In genomic region chr12:79407671-79408622, GRCh38 we compare ENCODE assay signal across 8 cellular contexts.
DNase-seq lines count a peak whose midpoint lies in the region; ATAC-seq and TF ChIP-seq lines count a peak whose summit lies in the region.

No MANE protein-coding gene starts in this region.

- H3K27me3 ChIP-seq in Panc1 (ENCODE audit: control insufficient read depth, insufficient read depth, low read length) (no peaks in the 10 kb centered on the region), neural cell (ENCODE audit: insufficient read depth, low read depth, low read length) (no peaks in the 10 kb centered on the region)

- H3K9ac ChIP-seq in neural cell (ENCODE audit: low read length): no peak overlapping the region

- H3K9me2 ChIP-seq in neural cell (ENCODE audit: insufficient read depth, low read length): no peaks in the 10 kb centered on the region

- H3F3A ChIP-seq in neural cell (ENCODE audit: insufficient read depth, low read length, poor library complexity, severe bottlenecking): no peaks in the 10 kb centered on the region

- H3K4me3 ChIP-seq in Panc1 (ENCODE audit: low read depth in 2 of 2, low read length in 2 of 2) (no peak overlapping the region), neural cell (ENCODE audit: low read length) (no peak overlapping the region)

- intact Hi-C loops in Panc1 (cut with micrococcal nuclease; ENCODE audit: unreplicated experiment): loop anchor here (5.0 to 10.0 kb wide), 2 partner anchors 329 to 857 kb away; no protein-coding TSS in a partner anchor

- peak; percentile 46 for TF ChIP-seq RAD21 in neural cell (conservative IDR thresholded peaks at IDR 0.05)

- DNase-seq in ELF-1 (ENCODE audit: low read depth, low spot score) (peak; percentile 71), Panc1 (ENCODE audit: low read depth, low spot score) (peak; percentile 64), mesenteric fat pad (ENCODE audit: low spot score) (no peak), NCI-H1436 (lab: John Stamatoyannopoulos, UW) (no peak)

- ATAC-seq in GM19463 (IDR thresholded peaks at IDR 0.05; ENCODE audit: unreplicated experiment) (peak; percentile 86), HG03469 (IDR thresholded peaks at IDR 0.05; ENCODE audit: unreplicated experiment) (peak; percentile 87), Panc1 (peak; percentile 99), esophagus mucosa (peak; percentile 89)

- H3K36me3 ChIP-seq in Panc1 (ENCODE audit: control insufficient read depth, insufficient read depth, low read length) (no peaks in the 10 kb centered on the region), neural cell (ENCODE audit: insufficient read depth, low read length) (no peaks in the 10 kb centered on the region)

- H3K79me2 ChIP-seq in neural cell (replicated peaks; ENCODE audit: insufficient read depth, low read length): no peaks in the 10 kb centered on the region

- H3K27ac ChIP-seq in Panc1 (ENCODE audit: low read length) (no peak overlapping the region; the same call in 1 of the 2 replicates), neural cell (ENCODE audit: low read length) (no peak overlapping the region)

- CTCF ChIA-PET in Panc1 (lab: Charles Lee): interaction anchor here (0.5 to 0.6 kb wide), 3 partner anchors 329 to 426 kb away, joined by 3 to 7 read pairs (median 6); no protein-coding TSS in a partner anchor

- TF ChIP-seq CTCF in Panc1 (IDR thresholded peaks at IDR 0.05) (peak; percentile 85), neural cell (IDR thresholded peaks at IDR 0.05; ENCODE audit: poor library complexity, severe bottlenecking) (peak; percentile 47)

- H2AFZ ChIP-seq in neural cell (ENCODE audit: low read depth, low read length): no peak overlapping the region

- POLR2A ChIA-PET in Panc1 (lab: Charles Lee): no interaction called here

- BruUV-seq in Panc1 (replicated peaks; lab: Mats Ljungman, UMichigan): no TSS peak

- no peak overlapping the region for H3K4me2 ChIP-seq in neural cell (ENCODE audit: low read length)

- in situ Hi-C loops in Panc1 (cut with HindIII; ENCODE audit: low pct_unique_long_range_greater_than_20kb, low sequenced_read_pairs): no loop called here

- H3K9me3 ChIP-seq in Panc1 (ENCODE audit: control insufficient read depth, insufficient read depth, low read depth, low read length) (no peaks in the 10 kb centered on the region), neural cell (ENCODE audit: low read length) (no peaks in the 10 kb centered on the region)

- H4K20me1 ChIP-seq in neural cell (ENCODE audit: insufficient read depth): no peaks in the 10 kb centered on the region

- no peak for TF ChIP-seq EP300 in neural cell (conservative IDR thresholded peaks at IDR 0.05; ENCODE audit: poor library complexity, severe bottlenecking)

- H3K4me1 ChIP-seq in Panc1 (ENCODE audit: control insufficient read depth, insufficient read depth, low read length): peaks cover 6% of the 10 kb centered on the region; the same call in 1 of the 2 replicates

TF ChIP-seq in neural cell, 6 proteins besides CTCF, POLR2A, EP300 and RAD21:
- TF ChIP-seq TAF1 (IDR thresholded peaks at IDR 0.05; ENCODE audit: low read depth) (no peak), MXI1 (conservative IDR thresholded peaks at IDR 0.05; ENCODE audit: poor library complexity, severe bottlenecking) (no peak), REST (IDR thresholded peaks at IDR 0.05; ENCODE audit: borderline replicate concordance) (no peak), SMC3 (conservative IDR thresholded peaks at IDR 0.05; ENCODE audit: poor library complexity) (no peak), POLR2AphosphoS5 (IDR thresholded peaks at IDR 0.05) (no peak), EZH2 (IDR thresholded peaks at IDR 0.05; ENCODE audit: borderline replicate concordance, insufficient read depth, low read length, poor library complexity, severe bottlenecking) (no peak)
TF ChIP-seq in neural cell: peak in this region for 0.

Comparison
In these comparisons a context has a peak if more than half of its experiments do, and no peak if none do; other contexts are left out.
1. DNase-seq: peak in ELF-1 (single experiment) and Panc1 (single experiment); none in mesenteric fat pad (single experiment) and NCI-H1436 (single experiment).
2. Peak in every context shown above with its lines, with median percentiles within 50 percentile points of each other: ATAC-seq.